Comparison of ENCODE assay signal across 12 cellular contexts in genomic region chr6:137547601-137548000, GRCh38. TPM values are rescaled to one million over a fixed set of nuclear protein-coding genes. Genes with fewer than 3 reads are reported as not detected.
"Had no signal": no experiment of that assay in that cellular context is flagged by ENCODE, and none has a peak within 500 bp of the region (broad histone marks: within the 10 kb centered on the region; RNA-seq: fewer than 3 reads in every experiment).

No MANE protein-coding gene starts in this region.

- ATAC-seq: HCT116, HepG2 had no signal

- H3K27ac ChIP-seq: GM23248, KMS-11 had no signal

- H3K4me3 Mint-ChIP-seq: HFFc6 had no signal

- H2AFZ ChIP-seq: GM23248 had no signal

- H3K27ac Mint-ChIP-seq: HFFc6, IgD-negative memory B cell had no signal

- H3K4me3 ChIP-seq: GM23248, HAP-1 had no signal

- H3K9ac ChIP-seq: GM23248, KMS-11 had no signal

- DNase-seq: GM23248, H7, HFFc6, KBM-7 had no signal

- H3K9me3 ChIP-seq: HAP-1 had no signal

- H3K36me3 ChIP-seq: HAP-1 had no signal

- H3K4me2 ChIP-seq: KMS-11 had no signal

- H3K4me1 Mint-ChIP-seq: IgD-negative memory B cell had no signal

- FAIRE-seq: HepG2, HTR-8/SVneo had no signal

RNA-seq across cellular contexts. Expression of gene OLIG3, which starts 53.4 kb away (rescaled TPM):
- total RNA-seq: GM23248, H4, HepG2, HFFc6, HT-29 had no signal
- polyA plus RNA-seq: GM23248, HepG2, IgD-negative memory B cell had no signal
